1 cellular context compared by ENCODE assay signal in the genomic region with DNA sequence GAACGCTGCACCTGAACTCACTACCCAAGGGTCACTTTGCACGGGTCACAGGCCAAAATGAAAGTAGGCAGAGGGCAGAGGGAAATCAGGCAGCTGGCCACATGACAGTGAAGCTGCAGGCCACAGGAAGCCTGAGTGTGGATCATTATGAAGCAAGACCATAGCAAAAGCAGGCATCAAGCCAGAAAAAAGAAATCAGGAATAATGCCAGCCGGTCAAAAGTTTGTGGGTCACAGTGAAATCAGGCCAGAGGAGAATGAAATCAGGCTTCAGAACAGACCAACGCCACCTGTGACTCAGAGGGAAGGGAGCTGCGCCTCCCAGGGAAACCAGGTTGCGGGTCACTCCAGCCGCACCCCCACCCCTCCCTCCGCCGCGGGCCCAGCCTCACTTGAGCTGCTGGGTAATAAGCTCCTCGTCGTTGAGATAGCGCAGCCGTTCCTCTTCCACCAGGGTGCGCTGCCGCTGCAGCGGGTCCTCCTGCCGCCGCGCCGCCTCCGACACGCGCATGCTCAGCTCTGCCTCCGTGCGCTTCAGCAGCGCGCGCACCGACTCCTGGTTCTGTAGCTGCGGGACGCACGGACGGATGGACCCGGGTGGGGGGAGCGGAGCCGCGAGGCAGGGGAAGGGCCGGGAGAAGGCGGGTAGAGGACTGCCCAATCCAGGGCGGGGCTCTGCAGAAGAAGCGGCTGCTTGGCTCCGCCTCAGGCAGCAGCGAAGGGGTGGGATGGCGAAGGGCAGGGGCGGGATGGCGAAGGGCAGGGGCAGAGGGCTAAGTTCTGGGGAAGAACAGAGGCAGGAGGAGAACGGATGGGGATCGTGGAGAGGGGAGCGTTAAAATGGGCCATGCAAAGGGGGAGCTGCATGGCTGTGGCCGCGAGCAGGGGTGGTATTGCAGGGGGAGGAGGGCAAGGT.
A peak's percentile ranks its signal among the peaks of the same experiment; 100 is the strongest.
TF ChIP-seq lines count a peak whose summit lies in the region.

No MANE protein-coding gene starts in this region.

TF ChIP-seq in HepG2, 621 proteins besides CTCF, POLR2A, EP300 and RAD21 (continued from another document):
- TF ChIP-seq MAFG (CRISPR knock-in tag; IDR thresholded peaks at IDR 0.05) (no peak), SALL1 (CRISPR knock-in tag; IDR thresholded peaks at IDR 0.05) (peak; percentile 79), NCOA2 (CRISPR knock-in tag; IDR thresholded peaks at IDR 0.05) (0 out of 2 replicates have a peak, but pooled peaks have one; percentile 25), ZNF773 (CRISPR knock-in tag; IDR thresholded peaks at IDR 0.05; ENCODE audit: borderline replicate concordance) (no peak), THAP11 (CRISPR knock-in tag; IDR thresholded peaks at IDR 0.05) (peak; percentile 70), IRF2 (CRISPR knock-in tag; IDR thresholded peaks at IDR 0.05) (peak; percentile 40; the same call in 1 of the 2 replicates), ZFP82 (CRISPR knock-in tag; IDR thresholded peaks at IDR 0.05; ENCODE audit: borderline replicate concordance) (no peak), ZFP36 (IDR thresholded peaks at IDR 0.05; ENCODE audit: borderline replicate concordance, low read depth, low read length, partially characterized antibody) (no peak), JARID2 (CRISPR knock-in tag; IDR thresholded peaks at IDR 0.05; ENCODE audit: insufficient replicate concordance) (peak; percentile 80), ZNF543 (CRISPR knock-in tag; IDR thresholded peaks at IDR 0.05) (no peak), RAD51 (IDR thresholded peaks at IDR 0.05; ENCODE audit: borderline replicate concordance) (no peak), ZNF724P (CRISPR knock-in tag; IDR thresholded peaks at IDR 0.05; ENCODE audit: borderline replicate concordance) (peak; percentile 82), YY1 (IDR thresholded peaks at IDR 0.05; ENCODE audit: insufficient read depth, insufficient replicate concordance, low read depth, low read length) (peak; percentile 66), MAF1 (CRISPR knock-in tag; IDR thresholded peaks at IDR 0.05; ENCODE audit: borderline replicate concordance) (no peak), JUN (CRISPR knock-in tag; IDR thresholded peaks at IDR 0.05) (no peak), ZNF274 (CRISPR knock-in tag; IDR thresholded peaks at IDR 0.05) (peak; percentile 66; the same call in 1 of the 2 replicates), ZBTB21 (CRISPR knock-in tag; IDR thresholded peaks at IDR 0.05) (no peak), NCOA5 (CRISPR knock-in tag; IDR thresholded peaks at IDR 0.05) (no peak), ARNTL (CRISPR knock-in tag; IDR thresholded peaks at IDR 0.05) (peak; percentile 51; the same call in 1 of the 2 replicates), ZNF598 (CRISPR knock-in tag; IDR thresholded peaks at IDR 0.05; ENCODE audit: borderline replicate concordance) (peak; percentile 80; the same call in 1 of the 2 replicates), ZNF781 (CRISPR knock-in tag; IDR thresholded peaks at IDR 0.05; ENCODE audit: borderline replicate concordance, not compliant biosample characterization) (peak; percentile 50), CENPX (CRISPR knock-in tag; IDR thresholded peaks at IDR 0.05) (no peak), HNRNPH1 (optimal IDR thresholded peaks at IDR 0.05; ENCODE audit: low read depth, low read length) (no peak), ZNF605 (CRISPR knock-in tag; IDR thresholded peaks at IDR 0.05) (peak; percentile 79)
- TF ChIP-seq, protein P1, sequence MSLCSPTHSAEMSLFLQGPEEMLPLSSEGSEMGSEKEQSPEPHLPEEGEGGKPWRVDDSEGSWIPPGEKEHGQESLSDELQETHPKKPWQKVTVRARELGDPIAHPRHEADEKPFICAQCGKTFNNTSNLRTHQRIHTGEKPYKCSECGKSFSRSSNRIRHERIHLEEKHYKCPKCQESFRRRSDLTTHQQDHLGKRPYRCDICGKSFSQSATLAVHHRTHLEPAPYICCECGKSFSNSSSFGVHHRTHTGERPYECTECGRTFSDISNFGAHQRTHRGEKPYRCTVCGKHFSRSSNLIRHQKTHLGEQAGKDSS (CRISPR knock-in tag; IDR thresholded peaks at IDR 0.05; ENCODE audit: borderline replicate concordance, low read depth), result peak; percentile 82; the same call in 1 of the 2 replicates
- TF ChIP-seq, protein P2, sequence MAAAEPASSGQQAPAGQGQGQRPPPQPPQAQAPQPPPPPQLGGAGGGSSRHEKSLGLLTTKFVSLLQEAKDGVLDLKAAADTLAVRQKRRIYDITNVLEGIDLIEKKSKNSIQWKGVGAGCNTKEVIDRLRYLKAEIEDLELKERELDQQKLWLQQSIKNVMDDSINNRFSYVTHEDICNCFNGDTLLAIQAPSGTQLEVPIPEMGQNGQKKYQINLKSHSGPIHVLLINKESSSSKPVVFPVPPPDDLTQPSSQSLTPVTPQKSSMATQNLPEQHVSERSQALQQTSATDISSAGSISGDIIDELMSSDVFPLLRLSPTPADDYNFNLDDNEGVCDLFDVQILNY (CRISPR knock-in tag; conservative IDR thresholded peaks at IDR 0.05), result peak; percentile 86
- TF ChIP-seq, protein P3, sequence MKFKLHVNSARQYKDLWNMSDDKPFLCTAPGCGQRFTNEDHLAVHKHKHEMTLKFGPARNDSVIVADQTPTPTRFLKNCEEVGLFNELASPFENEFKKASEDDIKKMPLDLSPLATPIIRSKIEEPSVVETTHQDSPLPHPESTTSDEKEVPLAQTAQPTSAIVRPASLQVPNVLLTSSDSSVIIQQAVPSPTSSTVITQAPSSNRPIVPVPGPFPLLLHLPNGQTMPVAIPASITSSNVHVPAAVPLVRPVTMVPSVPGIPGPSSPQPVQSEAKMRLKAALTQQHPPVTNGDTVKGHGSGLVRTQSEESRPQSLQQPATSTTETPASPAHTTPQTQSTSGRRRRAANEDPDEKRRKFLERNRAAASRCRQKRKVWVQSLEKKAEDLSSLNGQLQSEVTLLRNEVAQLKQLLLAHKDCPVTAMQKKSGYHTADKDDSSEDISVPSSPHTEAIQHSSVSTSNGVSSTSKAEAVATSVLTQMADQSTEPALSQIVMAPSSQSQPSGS (CRISPR knock-in tag; IDR thresholded peaks at IDR 0.05), result peak; percentile 73; the same call in 1 of the 2 replicates
- TF ChIP-seq, protein P4, sequence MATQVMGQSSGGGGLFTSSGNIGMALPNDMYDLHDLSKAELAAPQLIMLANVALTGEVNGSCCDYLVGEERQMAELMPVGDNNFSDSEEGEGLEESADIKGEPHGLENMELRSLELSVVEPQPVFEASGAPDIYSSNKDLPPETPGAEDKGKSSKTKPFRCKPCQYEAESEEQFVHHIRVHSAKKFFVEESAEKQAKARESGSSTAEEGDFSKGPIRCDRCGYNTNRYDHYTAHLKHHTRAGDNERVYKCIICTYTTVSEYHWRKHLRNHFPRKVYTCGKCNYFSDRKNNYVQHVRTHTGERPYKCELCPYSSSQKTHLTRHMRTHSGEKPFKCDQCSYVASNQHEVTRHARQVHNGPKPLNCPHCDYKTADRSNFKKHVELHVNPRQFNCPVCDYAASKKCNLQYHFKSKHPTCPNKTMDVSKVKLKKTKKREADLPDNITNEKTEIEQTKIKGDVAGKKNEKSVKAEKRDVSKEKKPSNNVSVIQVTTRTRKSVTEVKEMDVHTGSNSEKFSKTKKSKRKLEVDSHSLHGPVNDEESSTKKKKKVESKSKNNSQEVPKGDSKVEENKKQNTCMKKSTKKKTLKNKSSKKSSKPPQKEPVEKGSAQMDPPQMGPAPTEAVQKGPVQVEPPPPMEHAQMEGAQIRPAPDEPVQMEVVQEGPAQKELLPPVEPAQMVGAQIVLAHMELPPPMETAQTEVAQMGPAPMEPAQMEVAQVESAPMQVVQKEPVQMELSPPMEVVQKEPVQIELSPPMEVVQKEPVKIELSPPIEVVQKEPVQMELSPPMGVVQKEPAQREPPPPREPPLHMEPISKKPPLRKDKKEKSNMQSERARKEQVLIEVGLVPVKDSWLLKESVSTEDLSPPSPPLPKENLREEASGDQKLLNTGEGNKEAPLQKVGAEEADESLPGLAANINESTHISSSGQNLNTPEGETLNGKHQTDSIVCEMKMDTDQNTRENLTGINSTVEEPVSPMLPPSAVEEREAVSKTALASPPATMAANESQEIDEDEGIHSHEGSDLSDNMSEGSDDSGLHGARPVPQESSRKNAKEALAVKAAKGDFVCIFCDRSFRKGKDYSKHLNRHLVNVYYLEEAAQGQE (IDR thresholded peaks at IDR 0.05; ENCODE audit: borderline replicate concordance in 1 of 2, low read depth in 1 of 2, low read length in 2 of 2), result peak in 1 of 2 experiments; percentile 8; a peak in 1 of 4 replicates
- TF ChIP-seq, protein P5, sequence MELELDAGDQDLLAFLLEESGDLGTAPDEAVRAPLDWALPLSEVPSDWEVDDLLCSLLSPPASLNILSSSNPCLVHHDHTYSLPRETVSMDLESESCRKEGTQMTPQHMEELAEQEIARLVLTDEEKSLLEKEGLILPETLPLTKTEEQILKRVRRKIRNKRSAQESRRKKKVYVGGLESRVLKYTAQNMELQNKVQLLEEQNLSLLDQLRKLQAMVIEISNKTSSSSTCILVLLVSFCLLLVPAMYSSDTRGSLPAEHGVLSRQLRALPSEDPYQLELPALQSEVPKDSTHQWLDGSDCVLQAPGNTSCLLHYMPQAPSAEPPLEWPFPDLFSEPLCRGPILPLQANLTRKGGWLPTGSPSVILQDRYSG (CRISPR knock-in tag; IDR thresholded peaks at IDR 0.05), result no peak
- TF ChIP-seq, protein P6, sequence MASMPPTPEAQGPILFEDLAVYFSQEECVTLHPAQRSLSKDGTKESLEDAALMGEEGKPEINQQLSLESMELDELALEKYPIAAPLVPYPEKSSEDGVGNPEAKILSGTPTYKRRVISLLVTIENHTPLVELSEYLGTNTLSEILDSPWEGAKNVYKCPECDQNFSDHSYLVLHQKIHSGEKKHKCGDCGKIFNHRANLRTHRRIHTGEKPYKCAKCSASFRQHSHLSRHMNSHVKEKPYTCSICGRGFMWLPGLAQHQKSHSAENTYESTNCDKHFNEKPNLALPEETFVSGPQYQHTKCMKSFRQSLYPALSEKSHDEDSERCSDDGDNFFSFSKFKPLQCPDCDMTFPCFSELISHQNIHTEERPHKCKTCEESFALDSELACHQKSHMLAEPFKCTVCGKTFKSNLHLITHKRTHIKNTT (CRISPR knock-in tag; IDR thresholded peaks at IDR 0.05), result no peak
